Comparison of ENCODE assay signal across 8 cellular contexts in genomic region chrX:130170752-130171445, GRCh38. TPM values are rescaled to one million over a fixed set of nuclear protein-coding genes. Genes with fewer than 3 reads are reported as not detected.
A peak's percentile ranks its signal among the peaks of the same experiment; 100 is the strongest.
DNase-seq lines count a peak whose midpoint lies in the region.

No MANE protein-coding gene starts in this region.

- H3K4me1 ChIP-seq in iPS-18a (ENCODE audit: control insufficient read depth, low read depth, low read length): peaks cover 3% of the 10 kb centered on the region

- H3K27ac ChIP-seq in iPS-18a (ENCODE audit: low read length) (no peak overlapping the region), skin epidermis (peak overlapping the region in 7 of 21 experiments; percentile 2 to 83 (median 57))

- H3K27me3 ChIP-seq in H7 (ENCODE audit: control insufficient read depth, insufficient read depth, low read length) (peaks cover 30% of the 10 kb centered on the region), iPS-18a (ENCODE audit: control insufficient read depth, insufficient read depth, low read length) (no peaks in the 10 kb centered on the region)

- no peak overlapping the region for H3K9ac ChIP-seq in iPS-18a (ENCODE audit: low read length)

- peak overlapping the region; percentile 66 for H3K4me3 ChIP-seq in H7 (ENCODE audit: insufficient read depth, low read depth, low read length)
- H3K4me3 ChIP-seq in iPS-18a (ENCODE audit: low read length): peak overlapping the region; percentile 60
- H3K4me3 ChIP-seq in skin epidermis: peak overlapping the region; percentile 25 to 45 (median 38)

- peaks cover 12% of the 10 kb centered on the region for H3K9me3 ChIP-seq in iPS-18a (ENCODE audit: control insufficient read depth, low read depth, low read length)

- DNase-seq in GF-D8 (lab: John Stamatoyannopoulos, UW) (peak; percentile 51), H7 (peak; percentile 93), MV-4-11 (lab: John Stamatoyannopoulos, UW) (peak; percentile 76), T follicular helper cell (ENCODE audit: low read depth) (peak; percentile 53), anterior cingulate cortex (lab: John Stamatoyannopoulos, UW) (peak; percentile 14 to 93 (median 82)), cortex of kidney (lab: John Stamatoyannopoulos, UW) (no peak)

- no peaks in the 10 kb centered on the region for H3K36me3 ChIP-seq in H7 (replicated peaks; ENCODE audit: control insufficient read depth, insufficient read depth, low read length)
- no peaks in the 10 kb centered on the region for H3K36me3 ChIP-seq in iPS-18a (ENCODE audit: control insufficient read depth, low read depth, low read length)

RNA-seq across cellular contexts. Expression of gene RAB33A, which starts 0.9 kb away (rescaled TPM):
- 0.81 TPM in 1 of 2 replicates, not detected in the other for total RNA-seq in H7 (2014; rRNA removed; shearing (Covaris generic))

RNA-seq across cellular contexts. Expression of gene AIFM1, which starts 5.3 kb away (rescaled TPM):
- 59.4 and 65.7 TPM in 2 replicates for total RNA-seq in H7 (2014; rRNA removed; shearing (Covaris generic))
